ENCODE assay signal across 8 cellular contexts in the genomic region with DNA sequence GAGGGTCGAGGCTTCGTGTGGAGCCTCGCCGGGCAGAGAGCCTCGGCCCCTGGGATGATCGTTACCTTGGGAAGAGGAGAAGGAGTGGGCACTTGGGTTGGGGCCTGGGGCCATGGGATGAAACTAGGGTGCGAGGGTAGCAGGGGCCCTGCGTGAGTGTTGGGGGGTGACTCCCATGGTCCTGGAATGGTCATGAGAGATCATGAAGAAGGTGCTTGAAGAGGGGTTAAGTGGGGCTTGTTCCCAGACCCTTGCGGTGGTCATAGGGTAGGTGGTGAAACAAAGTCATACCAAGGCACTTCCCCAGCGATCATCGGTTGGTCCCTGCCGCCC. TPM values are rescaled to one million over a fixed set of nuclear protein-coding genes. Genes with fewer than 3 reads are reported as not detected.
DNase-seq lines count a peak whose midpoint lies in the region; ATAC-seq and TF ChIP-seq lines count a peak whose summit lies in the region.

No MANE protein-coding gene starts in this region.

- H3K9ac ChIP-seq in subcutaneous abdominal adipose tissue (ENCODE audit: low read length in 5 of 5) = peak overlapping the region; percentile 84 to 94 (median 92)

- intact Hi-C loops in CD4-positive, alpha-beta T cell (cut with DNase I, micrococcal nuclease) = loop anchor here (1.0 to 5.0 kb wide), 5 partner anchors 23 to 121 kb away; a partner anchor contains a TSS

- ATAC-seq in CD4-positive, alpha-beta T cell (ENCODE audit: poor library complexity) = no peak
- ATAC-seq in HG02571 (IDR thresholded peaks at IDR 0.05; ENCODE audit: unreplicated experiment) = peak; percentile 13
- ATAC-seq in activated T-helper 17 cell treated with anti-CD3 and anti-CD28 coated beads, Interleukin-2, amount 50 U/mL, for 72 hours (replicated peaks) = no peak

- H3K36me3 Mint-ChIP-seq in CD4-positive, alpha-beta T cell (ENCODE audit: low read depth) = peaks cover 4% of the 10 kb centered on the region
- H3K36me3 Mint-ChIP-seq in activated T-helper 17 cell treated with anti-CD3 and anti-CD28 coated beads, Interleukin-2, amount 50 U/mL, for 72 hours (ENCODE audit: low read depth) = peaks cover 8% of the 10 kb centered on the region

- DNase-seq in CD4-positive, alpha-beta T cell = no peak
- no peak for DNase-seq in NCI-H2171 treated with DMSO at 0.1 percent for 48 hours (lab: John Stamatoyannopoulos, UW)
- DNase-seq in cerebellum (ENCODE audit: low spot score) = no peak
- DNase-seq in foreskin melanocyte = no peak

- H3K27me3 ChIP-seq in CD4-positive, alpha-beta T cell (ENCODE audit: control insufficient read depth, insufficient read depth, low read length) = no peaks in the 10 kb centered on the region
- no peaks in the 10 kb centered on the region for H3K27me3 ChIP-seq in subcutaneous abdominal adipose tissue (ENCODE audit: control insufficient read depth in 5 of 5, insufficient read depth in 4 of 5, low read length in 5 of 5)

- TF ChIP-seq CTCF in CD4-positive, alpha-beta T cell (IDR thresholded peaks at IDR 0.05) = no peak

- peak overlapping the region; percentile 58 for H3K27ac ChIP-seq in CD4-positive, alpha-beta T cell (ENCODE audit: low read depth, low read length)
- H3K27ac ChIP-seq in subcutaneous abdominal adipose tissue (ENCODE audit: low read depth, low read length) = peak overlapping the region; percentile 69

- no peaks in the 10 kb centered on the region for H3K36me3 ChIP-seq in subcutaneous abdominal adipose tissue (ENCODE audit: control insufficient read depth in 5 of 5, insufficient read depth in 5 of 5, low read length in 5 of 5)

- H3K4me3 ChIP-seq in iPS-18c (ENCODE audit: insufficient read depth, low read depth, low read length) (peak overlapping the region; percentile 56), subcutaneous abdominal adipose tissue (ENCODE audit: low read depth in 1 of 5, low read length in 5 of 5) (peak overlapping the region; percentile 80 to 95 (median 89))

- H3K9me3 ChIP-seq in CD4-positive, alpha-beta T cell (ENCODE audit: control insufficient read depth, low read length) = no peaks in the 10 kb centered on the region
- peaks cover 4% of the 10 kb centered on the region for H3K9me3 ChIP-seq in iPS-18c (ENCODE audit: control insufficient read depth, insufficient read depth, low read length)
- H3K9me3 ChIP-seq in subcutaneous abdominal adipose tissue (ENCODE audit: control insufficient read depth in 5 of 5, low read length in 5 of 5) = no peaks in the 10 kb centered on the region

- POLR2A ChIA-PET in CD4-positive, alpha-beta T cell (lab: Charles Lee) = interaction anchor here (0.8 to 5.3 kb wide), 8 partner anchors 24 to 113 kb away, joined by 3 to 42 read pairs (median 12); a partner anchor contains a TSS

- CTCF ChIA-PET in CD4-positive, alpha-beta T cell (lab: Charles Lee) = interaction anchor here (0.8 to 3.7 kb wide), 11 partner anchors 12 to 241 kb away, joined by 3 to 47 read pairs (median 5); a partner anchor contains a TSS

- peak overlapping the region; percentile 98 for H3K4me3 Mint-ChIP-seq in CD4-positive, alpha-beta T cell
- H3K4me3 Mint-ChIP-seq in activated T-helper 17 cell treated with anti-CD3 and anti-CD28 coated beads, Interleukin-2, amount 50 U/mL, for 72 hours = peak overlapping the region; percentile 100

- H3K9me3 Mint-ChIP-seq in CD4-positive, alpha-beta T cell = no peaks in the 10 kb centered on the region
- H3K9me3 Mint-ChIP-seq in activated T-helper 17 cell treated with anti-CD3 and anti-CD28 coated beads, Interleukin-2, amount 50 U/mL, for 72 hours = no peaks in the 10 kb centered on the region

- peak overlapping the region; percentile 85 for H3K27ac Mint-ChIP-seq in CD4-positive, alpha-beta T cell
- H3K27ac Mint-ChIP-seq in activated T-helper 17 cell treated with anti-CD3 and anti-CD28 coated beads, Interleukin-2, amount 50 U/mL, for 72 hours = peak overlapping the region; percentile 99

- H3K4me1 Mint-ChIP-seq in CD4-positive, alpha-beta T cell (ENCODE audit: low read depth) = peaks cover 23% of the 10 kb centered on the region
- peaks cover 14% of the 10 kb centered on the region for H3K4me1 Mint-ChIP-seq in activated T-helper 17 cell treated with anti-CD3 and anti-CD28 coated beads, Interleukin-2, amount 50 U/mL, for 72 hours

- peaks cover 4 to 34% (median 25%) of the 10 kb centered on the region in 5 donors for H3K4me1 ChIP-seq in subcutaneous abdominal adipose tissue (ENCODE audit: control insufficient read depth in 5 of 5, insufficient read depth in 5 of 5, low read length in 5 of 5)

- no peaks in the 10 kb centered on the region for H3K27me3 Mint-ChIP-seq in CD4-positive, alpha-beta T cell
- H3K27me3 Mint-ChIP-seq in activated T-helper 17 cell treated with anti-CD3 and anti-CD28 coated beads, Interleukin-2, amount 50 U/mL, for 72 hours = no peaks in the 10 kb centered on the region

RNA-seq across cellular contexts. Expression of a gene that starts 0.3 kb away (rescaled TPM):
- total RNA-seq in CD4-positive, alpha-beta T cell = 10 to 100 TPM; 25.4 to 26.3 TPM
- total RNA-seq in activated T-helper 17 cell treated with anti-CD3 and anti-CD28 coated beads, Interleukin-2, amount 50 U/mL, for 72 hours = 10 to 100 TPM; 27.5 to 35.1 TPM
- 28.1 TPM for total RNA-seq in cerebellum

RNA-seq across cellular contexts. Expression of a gene that starts 0.4 kb away (rescaled TPM):
- total RNA-seq in CD4-positive, alpha-beta T cell = under 1 TPM; 0.22 to 0.25 TPM
- total RNA-seq in activated T-helper 17 cell treated with anti-CD3 and anti-CD28 coated beads, Interleukin-2, amount 50 U/mL, for 72 hours = under 1 TPM; 0.11 to 0.15 TPM
- total RNA-seq in cerebellum = 0.82 TPM

RNA-seq across cellular contexts. Expression of a gene that starts 23.2 kb away (rescaled TPM):
- total RNA-seq in CD4-positive, alpha-beta T cell = 100 to 1,000 TPM; 239 to 250 TPM
- total RNA-seq in activated T-helper 17 cell treated with anti-CD3 and anti-CD28 coated beads, Interleukin-2, amount 50 U/mL, for 72 hours = 100 to 1,000 TPM; 127 to 156 TPM
- total RNA-seq in cerebellum = 68.1 TPM

RNA-seq across cellular contexts. Expression of a gene that starts 24.9 kb away (rescaled TPM):
- total RNA-seq in CD4-positive, alpha-beta T cell = 10 to 100 TPM; 16.0 to 16.8 TPM
- 10 to 100 TPM in 1 of 2 donors, 1 to 10 TPM in 1; 4.1 to 12.9 TPM for total RNA-seq in activated T-helper 17 cell treated with anti-CD3 and anti-CD28 coated beads, Interleukin-2, amount 50 U/mL, for 72 hours
- total RNA-seq in cerebellum = 25.3 TPM

RNA-seq across cellular contexts. Expression of a gene that starts 45.2 kb away (rescaled TPM):
- 100 to 1,000 TPM; 194 to 197 TPM for total RNA-seq in CD4-positive, alpha-beta T cell
- total RNA-seq in activated T-helper 17 cell treated with anti-CD3 and anti-CD28 coated beads, Interleukin-2, amount 50 U/mL, for 72 hours = 10 to 100 TPM; 92.4 to 94.0 TPM
- total RNA-seq in cerebellum = 113 TPM
